1 cellular context compared by ENCODE assay signal in the genomic region with DNA sequence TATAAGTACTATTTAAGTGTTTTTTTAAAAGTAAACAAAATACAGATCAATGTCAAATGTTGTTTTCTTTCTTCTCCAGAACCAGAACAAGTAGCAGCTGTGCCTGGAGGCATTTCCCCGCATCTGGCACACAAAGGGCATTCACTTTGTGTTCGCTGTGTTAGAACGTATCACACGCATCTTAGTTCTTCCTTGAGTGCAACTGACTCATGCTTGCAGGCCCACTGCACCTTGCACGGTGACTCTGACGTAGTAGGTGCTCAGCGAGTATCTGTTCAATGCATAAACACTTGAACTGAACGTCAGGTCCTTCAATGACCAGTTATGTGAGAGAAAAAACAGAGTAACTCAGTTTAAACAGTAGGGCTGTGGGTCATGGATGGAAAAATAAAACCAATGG.
A peak's percentile ranks its signal among the peaks of the same experiment; 100 is the strongest.
TF ChIP-seq lines count a peak whose summit lies in the region.

No MANE protein-coding gene starts in this region.

TF ChIP-seq in HEK293, 187 proteins besides CTCF, POLR2A, EP300 and RAD21:
- no peak for TF ChIP-seq HOXA7 (CRISPR knock-in tag; IDR thresholded peaks at IDR 0.05; ENCODE audit: borderline replicate concordance)
- TF ChIP-seq ZNF664 (tag by site-specific recombination; IDR thresholded peaks at IDR 0.05), result peak; percentile 37; the same call in 1 of the 2 replicates
